ENCODE assay signal across 23 cellular contexts in genomic region chr2:39836638-39837037, GRCh38.
"Had no signal": no experiment of that assay in that cellular context is flagged by ENCODE, and none has a peak within 500 bp of the region (broad histone marks: within the 10 kb centered on the region; RNA-seq: fewer than 3 reads in every experiment).

No MANE protein-coding gene starts in this region.

- H3K79me2 ChIP-seq: hepatocyte had no signal

- DNase-seq: dermis blood vessel endothelial cell; dorsolateral prefrontal cortex; effector CD4-positive, alpha-beta T cell; effector memory CD4-positive, alpha-beta T cell; foreskin keratinocyte; heart left ventricle; hypothalamus; left cardiac atrium; left lung; left ventricle myocardium superior; lower lobe of right lung; mesenchymal stem cell; mucosa of descending colon; naive B cell; naive thymus-derived CD8-positive, alpha-beta T cell had no signal

- H3K4me2 ChIP-seq: hepatocyte had no signal

- H3K4me1 ChIP-seq: esophagus muscularis mucosa, foreskin keratinocyte, gastroesophageal sphincter, heart left ventricle, left lung, lower lobe of right lung had no signal

- H2AFZ ChIP-seq: hepatocyte had no signal

- FAIRE-seq: endothelial cell of umbilical vein, frontal cortex, islet of Langerhans, keratinocyte had no signal

- H3K27ac ChIP-seq: coronary artery, dorsolateral prefrontal cortex, esophagus muscularis mucosa, foreskin keratinocyte, gastroesophageal sphincter, heart left ventricle, hepatocyte, left lung, lower lobe of right lung had no signal

- ATAC-seq: foreskin keratinocyte; gastroesophageal sphincter; heart left ventricle; left cardiac atrium; left lung; left ventricle myocardium superior; lower lobe of right lung; mucosa of descending colon; naive thymus-derived CD8-positive, alpha-beta T cell had no signal

- H3K9me3 ChIP-seq: esophagus muscularis mucosa, gastroesophageal sphincter, mucosa of descending colon had no signal

- H3K4me3 ChIP-seq: coronary artery, dorsolateral prefrontal cortex, esophagus muscularis mucosa, gastroesophageal sphincter, heart left ventricle, hepatocyte, left lung, lower lobe of right lung, mucosa of descending colon had no signal

- H3K27me3 ChIP-seq: dorsolateral prefrontal cortex, esophagus muscularis mucosa, foreskin keratinocyte, gastroesophageal sphincter, heart left ventricle, hepatocyte, left lung had no signal

- H3K36me3 ChIP-seq: esophagus muscularis mucosa, gastroesophageal sphincter, heart left ventricle, left lung, lower lobe of right lung had no signal
